ENCODE assay signal across 8 cellular contexts in genomic region chr6:12113190-12113578, GRCh38.
DNase-seq lines count a peak whose midpoint lies in the region; ATAC-seq and TF ChIP-seq lines count a peak whose summit lies in the region.

No MANE protein-coding gene starts in this region.

- H3K9me3 ChIP-seq in breast epithelium (peaks cover 0 to 11% of the 10 kb centered on the region in 2 donors), fibroblast of lung (ENCODE audit: control insufficient read depth, insufficient read depth, low read depth, low read length) (no peaks in the 10 kb centered on the region)

- POLR2A ChIA-PET in MCF 10A (lab: Yijun Ruan, JAX) = no interaction called here

- no peaks in the 10 kb centered on the region for H3K27me3 ChIP-seq in breast epithelium
- H3K27me3 ChIP-seq in fibroblast of lung (ENCODE audit: control insufficient read depth, insufficient read depth, low read length) = no peaks in the 10 kb centered on the region

- peak; percentile 71 for ATAC-seq in stimulated activated naive CD8-positive, alpha-beta T cell treated with anti-CD3 and anti-CD28 coated beads, Interleukin-15, amount 100 ng/mL, for 72 hours
- no peak for ATAC-seq in GM21619 (IDR thresholded peaks at IDR 0.05; ENCODE audit: unreplicated experiment)

- no peak for TF ChIP-seq POLR2A in breast epithelium (IDR thresholded peaks at IDR 0.05)

- H3K27me3 Mint-ChIP-seq in MCF 10A (ENCODE audit: insufficient read depth, unreplicated experiment) = no peaks in the 10 kb centered on the region
- H3K27me3 Mint-ChIP-seq in stimulated activated naive CD8-positive, alpha-beta T cell treated with anti-CD3 and anti-CD28 coated beads, Interleukin-15, amount 100 ng/mL, for 72 hours = no peaks in the 10 kb centered on the region

- intact Hi-C loops in MCF 10A (cut with micrococcal nuclease) (no loop called here), breast epithelium (cut with DNase I; ENCODE audit: low total_unique reads) (no loop called here)

- H3K27ac ChIP-seq in breast epithelium = no peak overlapping the region
- no peak overlapping the region for H3K27ac ChIP-seq in fibroblast of lung (ENCODE audit: insufficient read depth, low read length)

- CTCF ChIA-PET in MCF 10A (lab: Yijun Ruan, JAX) = no interaction called here

- H3K36me3 Mint-ChIP-seq in MCF 10A (ENCODE audit: insufficient read depth, unreplicated experiment) = peaks cover 6% of the 10 kb centered on the region

- TF ChIP-seq CTCF in MCF 10A (IDR thresholded peaks at IDR 0.05; ENCODE audit: unreplicated experiment) = no peak
- no peak for TF ChIP-seq CTCF in breast epithelium (IDR thresholded peaks at IDR 0.05)
- TF ChIP-seq CTCF in fibroblast of lung (conservative IDR thresholded peaks at IDR 0.05 in 1 of 2, IDR thresholded peaks at IDR 0.05 in 1 of 2; ENCODE audit: low read depth in 1 of 2, low read length in 2 of 2) = no peak

- DNase-seq in MCF 10A (ENCODE audit: unreplicated experiment) (peak; percentile 80), breast epithelium (ENCODE audit: low spot score in 2 of 2) (no peak), RPMI7951 (ENCODE audit: low read depth) (peak; percentile 79), fibroblast of lung (ENCODE audit: low read depth in 2 of 2) (peak; percentile 51 to 95), NCI-H146 treated with DMSO at 0.1 percent for 48 hours (lab: John Stamatoyannopoulos, UW; ENCODE audit: unreplicated experiment) (no peak), 8988T (no peak)
- no peak for DNase-seq in stimulated activated naive CD8-positive, alpha-beta T cell treated with anti-CD3 and anti-CD28 coated beads, Interleukin-15, amount 100 ng/mL, for 72 hours

- no peak overlapping the region for H3K27ac Mint-ChIP-seq in MCF 10A (ENCODE audit: low read depth, unreplicated experiment)
- peak overlapping the region; percentile 29 to 89 for H3K27ac Mint-ChIP-seq in stimulated activated naive CD8-positive, alpha-beta T cell treated with anti-CD3 and anti-CD28 coated beads, Interleukin-15, amount 100 ng/mL, for 72 hours

- BruUV-seq in MCF 10A (replicated peaks; lab: Mats Ljungman, UMichigan) = no TSS peak

- H3K9ac ChIP-seq in fibroblast of lung (ENCODE audit: insufficient read depth, low read length) = no peak overlapping the region

- H3K4me3 ChIP-seq in breast epithelium = no peak overlapping the region
- H3K4me3 ChIP-seq in fibroblast of lung (replicated peaks in 1 of 4; ENCODE audit: control extremely low read depth in 1 of 4, insufficient read depth in 1 of 4, low read depth in 3 of 4, low read length in 4 of 4) = no peak overlapping the region

- no peak overlapping the region for H3K4me2 ChIP-seq in fibroblast of lung (ENCODE audit: extremely low read depth, insufficient read depth, low read length)

- no peaks in the 10 kb centered on the region for H3K9me3 Mint-ChIP-seq in MCF 10A (ENCODE audit: unreplicated experiment)
- H3K9me3 Mint-ChIP-seq in stimulated activated naive CD8-positive, alpha-beta T cell treated with anti-CD3 and anti-CD28 coated beads, Interleukin-15, amount 100 ng/mL, for 72 hours = peaks cover 7 to 8% of the 10 kb centered on the region in 2 donors

- H3K36me3 ChIP-seq in breast epithelium (no peaks in the 10 kb centered on the region), fibroblast of lung (ENCODE audit: control insufficient read depth, insufficient read depth, low read length) (no peaks in the 10 kb centered on the region)

- H3K4me1 ChIP-seq in breast epithelium (no peaks in the 10 kb centered on the region), fibroblast of lung (ENCODE audit: control insufficient read depth, extremely low read depth, insufficient read depth, low read length) (no peaks in the 10 kb centered on the region)

- H2AFZ ChIP-seq in fibroblast of lung (ENCODE audit: low read length) = no peak overlapping the region

- H3K4me1 Mint-ChIP-seq in MCF 10A (ENCODE audit: insufficient read depth, unreplicated experiment) = peaks cover 12% of the 10 kb centered on the region
- peaks cover 73% of the 10 kb centered on the region for H3K4me1 Mint-ChIP-seq in stimulated activated naive CD8-positive, alpha-beta T cell treated with anti-CD3 and anti-CD28 coated beads, Interleukin-15, amount 100 ng/mL, for 72 hours

- no peaks in the 10 kb centered on the region for H4K20me1 ChIP-seq in fibroblast of lung (ENCODE audit: control insufficient read depth, extremely low read depth, insufficient read depth, low read length)

- no peaks in the 10 kb centered on the region for H3K79me2 ChIP-seq in fibroblast of lung (ENCODE audit: control insufficient read depth, insufficient read depth, low read length)

- no peak overlapping the region for H3K4me3 Mint-ChIP-seq in MCF 10A (ENCODE audit: unreplicated experiment)
- peak overlapping the region; percentile 41 to 45 for H3K4me3 Mint-ChIP-seq in stimulated activated naive CD8-positive, alpha-beta T cell treated with anti-CD3 and anti-CD28 coated beads, Interleukin-15, amount 100 ng/mL, for 72 hours

Comparison
In these comparisons a context has a peak if more than half of its experiments do, and no peak if none do; other contexts are left out.
1. DNase-seq: peak in MCF 10A (single experiment), RPMI7951 (single experiment) and fibroblast of lung (2 of 2); none in breast epithelium (0 of 2), stimulated activated naive CD8-positive, alpha-beta T cell treated with anti-CD3 and anti-CD28 coated beads, Interleukin-15, amount 100 ng/mL, for 72 hours (0 of 2), NCI-H146 treated with DMSO at 0.1 percent for 48 hours (single experiment) and 8988T (single experiment).